ENCODE assay signal across 8 cellular contexts in genomic region chr3:11514191-11514770, GRCh38.
DNase-seq lines count a peak whose midpoint lies in the region; ATAC-seq and TF ChIP-seq lines count a peak whose summit lies in the region.

No MANE protein-coding gene starts in this region.

- H3K4me2 ChIP-seq in skeletal muscle satellite cell (ENCODE audit: low read length): peak overlapping the region; percentile 57

- peaks cover 37% of the 10 kb centered on the region for H3K4me1 Mint-ChIP-seq in endothelial cell (ENCODE audit: unreplicated experiment)

- no peaks in the 10 kb centered on the region for H3K9me3 Mint-ChIP-seq in endothelial cell (ENCODE audit: unreplicated experiment)

- H3K36me3 Mint-ChIP-seq in endothelial cell (ENCODE audit: low read depth, unreplicated experiment): peaks cover 13% of the 10 kb centered on the region

- no peaks in the 10 kb centered on the region for H3K9me3 ChIP-seq in skeletal muscle satellite cell (replicated peaks; ENCODE audit: low read length)

- no peak overlapping the region for H3K4me3 ChIP-seq in skeletal muscle satellite cell (ENCODE audit: low read length)

- peaks cover 7% of the 10 kb centered on the region for H3K27me3 Mint-ChIP-seq in endothelial cell (ENCODE audit: unreplicated experiment)

- H3K4me3 Mint-ChIP-seq in endothelial cell (ENCODE audit: unreplicated experiment): no peak overlapping the region

- no peak overlapping the region for H3K9ac ChIP-seq in skeletal muscle satellite cell (ENCODE audit: low read depth, low read length)

- H3K27me3 ChIP-seq in skeletal muscle satellite cell (ENCODE audit: control insufficient read depth, insufficient read depth, low read length): no peaks in the 10 kb centered on the region

- TF ChIP-seq CTCF in endothelial cell (IDR thresholded peaks at IDR 0.05; ENCODE audit: unreplicated experiment): no peak

- DNase-seq in GM04503 (ENCODE audit: low read depth) (peak; percentile 75), SW 1271 (lab: John Stamatoyannopoulos, UW) (peak; percentile 41 to 80), glomerular visceral epithelial cell (ENCODE audit: extremely low spot score) (peak; percentile 81), NOMO-1 (lab: John Stamatoyannopoulos, UW; ENCODE audit: unreplicated experiment in 2 of 2) (no peak), endothelial cell (ENCODE audit: low spot score) (no peak)

- peaks cover 30% of the 10 kb centered on the region for H3K4me1 ChIP-seq in skeletal muscle satellite cell (ENCODE audit: control insufficient read depth, insufficient read depth, low read length)

- ATAC-seq in HG03354 (IDR thresholded peaks at IDR 0.05; ENCODE audit: poor library complexity, severe bottlenecking, unreplicated experiment): no peak
- ATAC-seq in HG03439 (IDR thresholded peaks at IDR 0.05; ENCODE audit: unreplicated experiment): no peak

- no peak overlapping the region for H3K27ac Mint-ChIP-seq in endothelial cell (ENCODE audit: unreplicated experiment)

- H3K36me3 ChIP-seq in skeletal muscle satellite cell (ENCODE audit: insufficient read depth, low read length): no peaks in the 10 kb centered on the region

Comparison
In these comparisons a context has a peak if more than half of its experiments do, and no peak if none do; other contexts are left out.
1. DNase-seq: peak in GM04503 (single experiment), SW 1271 (2 of 2) and glomerular visceral epithelial cell (single experiment); none in NOMO-1 (0 of 2) and endothelial cell (single experiment).